Comparison of ENCODE assay signal across 12 cellular contexts in genomic region chr15:70473623-70474366, GRCh38.
DNase-seq lines count a peak whose midpoint lies in the region; ATAC-seq and TF ChIP-seq lines count a peak whose summit lies in the region.
"Had no signal": no experiment of that assay in that cellular context is flagged by ENCODE, and none has a peak within 500 bp of the region (broad histone marks: within the 10 kb centered on the region; RNA-seq: fewer than 3 reads in every experiment).

No MANE protein-coding gene starts in this region.

- no peak overlapping the region for H3K27ac Mint-ChIP-seq in activated naive CD4-positive, alpha-beta T cell treated with anti-CD3 and anti-CD28 coated beads, Interleukin-2, amount 10 ng/mL, durations not matched to agents 7 days and 5 days
- H3K27ac Mint-ChIP-seq: activated CD8-positive, alpha-beta memory T cell treated with anti-CD3 and anti-CD28 coated beads, Interleukin-2, amount 10 ng/mL, durations not matched to agents 7 days and 5 days had no signal

- no peak overlapping the region for H3K4me3 Mint-ChIP-seq in activated naive CD4-positive, alpha-beta T cell treated with anti-CD3 and anti-CD28 coated beads, Interleukin-2, amount 10 ng/mL, durations not matched to agents 7 days and 5 days
- H3K4me3 Mint-ChIP-seq: activated CD8-positive, alpha-beta memory T cell treated with anti-CD3 and anti-CD28 coated beads, Interleukin-2, amount 10 ng/mL, durations not matched to agents 7 days and 5 days had no signal

- peaks cover 40% of the 10 kb centered on the region for H3K4me1 Mint-ChIP-seq in activated naive CD4-positive, alpha-beta T cell treated with anti-CD3 and anti-CD28 coated beads, Interleukin-2, amount 10 ng/mL, durations not matched to agents 7 days and 5 days

- ATAC-seq in lower lobe of right lung (no peak), upper lobe of left lung (ENCODE audit: low FRiP score in 2 of 2) (no peak), HG02981 (IDR thresholded peaks at IDR 0.05; ENCODE audit: unreplicated experiment) (no peak)
- ATAC-seq: activated CD8-positive, alpha-beta memory T cell treated with anti-CD3 and anti-CD28 coated beads, Interleukin-2, amount 10 ng/mL, durations not matched to agents 7 days and 5 days had no signal

- no peaks in the 10 kb centered on the region for H3K9me3 Mint-ChIP-seq in activated naive CD4-positive, alpha-beta T cell treated with anti-CD3 and anti-CD28 coated beads, Interleukin-2, amount 10 ng/mL, durations not matched to agents 7 days and 5 days

- H3K27me3 ChIP-seq in lower lobe of right lung (ENCODE audit: low read depth): no peaks in the 10 kb centered on the region
- H3K27me3 ChIP-seq in upper lobe of left lung: no peaks in the 10 kb centered on the region

- H3K9me3 ChIP-seq in lower lobe of right lung: no peaks in the 10 kb centered on the region
- H3K9me3 ChIP-seq in upper lobe of left lung: no peaks in the 10 kb centered on the region

- H3K36me3 Mint-ChIP-seq in activated naive CD4-positive, alpha-beta T cell treated with anti-CD3 and anti-CD28 coated beads, Interleukin-2, amount 10 ng/mL, durations not matched to agents 7 days and 5 days: no peaks in the 10 kb centered on the region

- peak overlapping the region; percentile 79 for H3K27ac ChIP-seq in lower lobe of right lung
- H3K27ac ChIP-seq in upper lobe of left lung: peak overlapping the region; percentile 61 to 82 (median 79)

- CTCF ChIA-PET in activated naive CD4-positive, alpha-beta T cell treated with anti-CD3 and anti-CD28 coated beads, Interleukin-2, amount 10 ng/mL, durations not matched to agents 7 days and 5 days (lab: Charles Lee): interaction anchor here (0.9 to 2.1 kb wide), 5 partner anchors 9 to 39 kb away, joined by 3 to 11 read pairs (median 4); no protein-coding TSS in a partner anchor

- H3K36me3 ChIP-seq in lower lobe of right lung (no peaks in the 10 kb centered on the region), upper lobe of left lung (no peaks in the 10 kb centered on the region)

- TF ChIP-seq EP300 in upper lobe of left lung (IDR thresholded peaks at IDR 0.05): no peak

- no peak for TF ChIP-seq POLR2A in upper lobe of left lung (IDR thresholded peaks at IDR 0.05)

- peaks cover 36% of the 10 kb centered on the region for H3K4me1 ChIP-seq in lower lobe of right lung
- H3K4me1 ChIP-seq in upper lobe of left lung: peaks cover 22 to 39% (median 32%) of the 10 kb centered on the region in 4 donors

- no peak for TF ChIP-seq CTCF in astrocyte of the cerebellum (IDR thresholded peaks at IDR 0.05; ENCODE audit: low read depth, low read length, missing control alignments)
- TF ChIP-seq CTCF in lower lobe of right lung (IDR thresholded peaks at IDR 0.05): no peak
- no peak for TF ChIP-seq CTCF in upper lobe of left lung (IDR thresholded peaks at IDR 0.05)

- H3K27me3 Mint-ChIP-seq in activated naive CD4-positive, alpha-beta T cell treated with anti-CD3 and anti-CD28 coated beads, Interleukin-2, amount 10 ng/mL, durations not matched to agents 7 days and 5 days: peaks cover 99% of the 10 kb centered on the region

- peak; percentile 17 for DNase-seq in activated naive CD4-positive, alpha-beta T cell treated with anti-CD3 and anti-CD28 coated beads, Interleukin-2, amount 10 ng/mL, durations not matched to agents 7 days and 5 days
- no peak for DNase-seq in activated naive CD4-positive, alpha-beta T cell treated with Interleukin-2 at 50 U/mL for 16 hours
- DNase-seq in astrocyte of the cerebellum (ENCODE audit: low read depth) (no peak), lower lobe of right lung (no peak), upper lobe of left lung (no peak), NCI-H345 treated with DMSO at 0.1 percent for 48 hours (lab: John Stamatoyannopoulos, UW; ENCODE audit: unreplicated experiment) (no peak), hepatic stellate cell (ENCODE audit: low spot score) (no peak)
- DNase-seq: activated CD8-positive, alpha-beta memory T cell treated with anti-CD3 and anti-CD28 coated beads, Interleukin-2, amount 10 ng/mL, durations not matched to agents 7 days and 5 days; NCI-H1417 treated with DMSO at 0.1 percent for 48 hours; stimulated activated CD4-positive, alpha-beta T cell treated with anti-CD3 and anti-CD28 coated beads, Interleukin-4, amount 100 ng/mL, for 1 hour; T-helper 9 cell had no signal

- in situ Hi-C loops in astrocyte of the cerebellum (cut with HindIII; ENCODE audit: low sequenced_read_pairs): no loop called here

- 58 to 64% methylated on average over 15 of the region's 15 CpGs for WGBS in upper lobe of left lung, 2 donors

- intact Hi-C loops in lower lobe of right lung (cut with DNase I): no loop called here

- H3K4me3 ChIP-seq in astrocyte of the cerebellum (ENCODE audit: low read depth, low read length) (peak overlapping the region; percentile 9), lower lobe of right lung (no peak overlapping the region), upper lobe of left lung (peak overlapping the region in 1 of 4 donors; percentile 19)
